ENCODE assay signal across 16 cellular contexts in the genomic region with DNA sequence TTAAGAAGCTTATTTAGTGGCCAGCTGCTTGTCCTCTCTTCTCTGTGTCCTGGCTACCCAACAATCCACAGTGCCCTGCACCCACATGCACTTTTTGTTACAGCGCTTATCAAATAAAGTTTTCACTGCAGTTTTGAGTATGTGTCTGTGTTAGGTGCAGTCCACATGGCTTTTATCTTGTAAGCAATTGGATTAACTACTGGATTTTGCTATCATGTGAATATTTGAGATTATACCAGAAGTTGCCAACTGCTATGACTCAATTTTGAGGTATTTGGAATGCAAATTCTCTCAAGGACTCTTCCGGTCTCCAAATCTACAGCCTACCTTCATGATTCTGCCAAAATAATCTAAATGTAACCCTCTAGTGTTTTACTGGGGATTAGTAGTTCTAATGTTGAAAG.
A peak's percentile ranks its signal among the peaks of the same experiment; 100 is the strongest.
DNase-seq lines count a peak whose midpoint lies in the region; ATAC-seq and TF ChIP-seq lines count a peak whose summit lies in the region.
"Had no signal": no experiment of that assay in that cellular context is flagged by ENCODE, and none has a peak within 500 bp of the region (broad histone marks: within the 10 kb centered on the region; RNA-seq: fewer than 3 reads in every experiment).

No MANE protein-coding gene starts in this region.

- H3K36me3 ChIP-seq in MM.1S (replicated peaks; ENCODE audit: insufficient read depth, low read length) (no peaks in the 10 kb centered on the region), testis (ENCODE audit: low read depth, missing control alignments) (no peaks in the 10 kb centered on the region)
- H3K36me3 ChIP-seq: SJCRH30 had no signal

- H3K27ac ChIP-seq in MM.1S (ENCODE audit: low read length), result no peak overlapping the region
- H3K27ac ChIP-seq in testis, result no peak overlapping the region
- H3K27ac ChIP-seq: RWPE1, SJCRH30 had no signal

- TF ChIP-seq POLR2A in testis (IDR thresholded peaks at IDR 0.05), result no peak

- H4K20me1 ChIP-seq in MM.1S (ENCODE audit: insufficient read depth, low read length), result no peaks in the 10 kb centered on the region

- H3K4me2 ChIP-seq in MM.1S (ENCODE audit: low read depth, low read length), result no peak overlapping the region

- no peaks in the 10 kb centered on the region for H3F3A ChIP-seq in MM.1S (ENCODE audit: insufficient read depth, low read length)

- H3K9me3 ChIP-seq in MM.1S (replicated peaks; ENCODE audit: insufficient read depth, low read length), result no peaks in the 10 kb centered on the region
- H3K9me3 ChIP-seq in testis, result no peaks in the 10 kb centered on the region
- H3K9me3 ChIP-seq: SJCRH30 had no signal

- H2AFZ ChIP-seq in MM.1S (ENCODE audit: low read length), result no peak overlapping the region

- WGBS in testis, 2 donors, result 74 to 79% methylated on average over 2 of the region's 2 CpGs

- no peak for TF ChIP-seq CTCF in MM.1S (IDR thresholded peaks at IDR 0.05; ENCODE audit: low read length)
- TF ChIP-seq CTCF in choroid plexus epithelial cell (conservative IDR thresholded peaks at IDR 0.05; ENCODE audit: low read depth, low read length), result no peak
- no peak for TF ChIP-seq CTCF in testis (IDR thresholded peaks at IDR 0.05)

- H3K9ac ChIP-seq in MM.1S (ENCODE audit: low read length), result no peak overlapping the region

- no peaks in the 10 kb centered on the region for H3K9me2 ChIP-seq in MM.1S (replicated peaks; ENCODE audit: insufficient read depth, low read length)

- intact Hi-C loops in testis (cut with DNase I; ENCODE audit: low total_unique reads), result no loop called here

- no peak for ATAC-seq in GM18498 (IDR thresholded peaks at IDR 0.05; ENCODE audit: unreplicated experiment)

- no peaks in the 10 kb centered on the region for H3K79me2 ChIP-seq in MM.1S (ENCODE audit: low read length)

- H3K4me1 ChIP-seq in MM.1S (ENCODE audit: low read length) (peaks cover 19% of the 10 kb centered on the region), testis (no peaks in the 10 kb centered on the region)
- H3K4me1 ChIP-seq: SJCRH30 had no signal

- H3K27me3 ChIP-seq in MM.1S (replicated peaks; ENCODE audit: insufficient read depth, low read length), result no peaks in the 10 kb centered on the region
- H3K27me3 ChIP-seq in testis, result no peaks in the 10 kb centered on the region
- H3K27me3 ChIP-seq: SJCRH30 had no signal

- peak; percentile 55 for DNase-seq in A172 (ENCODE audit: low spot score)
- peak; percentile 11 for DNase-seq in GM03348 (ENCODE audit: low spot score)
- peak; percentile 5 for DNase-seq in MM.1S
- DNase-seq in choroid plexus epithelial cell (ENCODE audit: low read depth), result peak; percentile 60
- no peak for DNase-seq in testis
- DNase-seq in NCI-H774 (lab: John Stamatoyannopoulos, UW), result no peak
- DNase-seq in occipital lobe (lab: John Stamatoyannopoulos, UW), result no peak
- DNase-seq: CD4-positive, CD25-positive, alpha-beta regulatory T cell; GDM1; NCI-H1048; NCI-H146; NCI-H2107; NCI-H82; SJCRH30 had no signal

- no peak overlapping the region for H3K4me3 ChIP-seq in MM.1S (ENCODE audit: low read length)
- no peak overlapping the region for H3K4me3 ChIP-seq in choroid plexus epithelial cell (ENCODE audit: low read depth, low read length)
- H3K4me3 ChIP-seq in testis, result no peak overlapping the region
- H3K4me3 ChIP-seq: SJCRH30 had no signal

Comparison
In these comparisons a context has a peak if more than half of its experiments do, and no peak if none do; other contexts are left out.
1. DNase-seq: peak in A172 (single experiment), GM03348 (single experiment), MM.1S (single experiment) and choroid plexus epithelial cell (single experiment); none in testis (single experiment), NCI-H774 (single experiment) and occipital lobe (single experiment).